22 cellular contexts compared by ENCODE assay signal in genomic region chr10:118412918-118413317, GRCh38.
"Had no signal": no experiment of that assay in that cellular context is flagged by ENCODE, and none has a peak within 500 bp of the region (broad histone marks: within the 10 kb centered on the region; RNA-seq: fewer than 3 reads in every experiment).

No MANE protein-coding gene starts in this region.

- H3K36me3 ChIP-seq: esophagus squamous epithelium, heart right ventricle, left lung, pancreas, sigmoid colon, tibial artery had no signal

- ATAC-seq: left lung; natural killer cell; pancreas; stimulated activated memory B cell treated with anti-CD40 and anti-IgM and Interleukin-4, amounts not matched to agents 10 μg/mL and 1 μg/mL and 100 μg/mL, for 72 hours; stimulated activated naive CD8-positive, alpha-beta T cell treated with anti-CD3 and anti-CD28 coated beads, Interleukin-15, Interleukin-2, amounts not matched to agents 100 U/mL and 50 U/mL, for 24 hours had no signal

- H3K9me3 ChIP-seq: esophagus squamous epithelium, heart right ventricle, left lung, pancreas, sigmoid colon, testis, tibial artery had no signal

- H3K4me1 ChIP-seq: esophagus squamous epithelium, heart right ventricle, left lung, pancreas, sigmoid colon, testis, tibial artery had no signal

- H3K27me3 ChIP-seq: sigmoid colon, testis, tibial artery had no signal

- FAIRE-seq: islet of Langerhans, pancreas had no signal

- H3K4me3 ChIP-seq: coronary artery, esophagus squamous epithelium, heart right ventricle, left lung, lung, pancreas, sigmoid colon, testis, tibial artery had no signal

- H3K27ac ChIP-seq: coronary artery, esophagus squamous epithelium, heart right ventricle, left lung, pancreas, sigmoid colon, testis, tibial artery had no signal

- DNase-seq: dermis blood vessel endothelial cell; effector memory CD4-positive, alpha-beta T cell; erythroblast; esophagus squamous epithelium; foreskin melanocyte; glutamatergic neuron; heart right ventricle; hippocampal formation; left lung; natural killer cell; pancreas; retina; sigmoid colon; stimulated activated CD4-positive, alpha-beta T cell treated with anti-CD3 and anti-CD28 coated beads, Interleukin-4, amount 100 ng/mL, for 4 hours; stimulated activated naive CD8-positive, alpha-beta T cell treated with anti-CD3 and anti-CD28 coated beads, Interleukin-15, Interleukin-2, amounts not matched to agents 100 U/mL and 50 U/mL, for 24 hours; substantia nigra; testis; tibial artery had no signal
